ENCODE assay signal across 11 cellular contexts in the genomic region with DNA sequence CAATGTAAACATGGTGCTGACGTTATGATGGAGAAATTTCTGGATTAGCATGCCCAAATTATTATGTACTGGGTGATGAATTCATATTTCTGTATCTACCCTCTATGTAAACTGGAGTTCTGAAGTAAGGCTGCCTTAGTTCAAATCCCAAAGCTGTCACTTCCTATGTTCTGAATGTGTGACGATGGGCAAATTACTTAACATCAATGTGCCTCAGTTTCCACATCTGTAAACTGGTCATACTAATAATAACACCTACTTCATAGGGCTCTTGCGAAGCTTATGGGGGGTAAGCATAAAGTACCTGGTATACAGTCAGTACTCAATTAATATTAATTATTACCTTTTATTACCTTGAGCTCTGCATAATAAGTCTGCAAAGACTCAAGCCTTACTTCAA. TPM values are rescaled to one million over a fixed set of nuclear protein-coding genes. Genes with fewer than 3 reads are reported as not detected.
"Had no signal": no experiment of that assay in that cellular context is flagged by ENCODE, and none has a peak within 500 bp of the region (broad histone marks: within the 10 kb centered on the region; RNA-seq: fewer than 3 reads in every experiment).

No MANE protein-coding gene starts in this region.

- H3K9me3 ChIP-seq: HAP-1 had no signal

- DNase-seq: GM23248, GOT3, H7, HFFc6, IMR-90, KBM-7 had no signal

- H3K4me3 ChIP-seq: GM23248, HAP-1 had no signal

- H3K27ac ChIP-seq: GM23248, KMS-11 had no signal

- ATAC-seq: HCT116 had no signal

- H3K36me3 ChIP-seq: HAP-1 had no signal

- H3K9ac ChIP-seq: GM23248, KMS-11 had no signal

- H2AFZ ChIP-seq: GM23248 had no signal

- H3K4me2 ChIP-seq: KMS-11 had no signal

RNA-seq across cellular contexts. Expression of a gene that starts 45.6 kb away (rescaled TPM):
- total RNA-seq: GM23248, H4, HFFc6, HT-29, IMR-90 had no signal
- polyA plus RNA-seq: GM23248, IMR-90 had no signal
